Comparison of ENCODE assay signal across 7 cellular contexts in the genomic region with DNA sequence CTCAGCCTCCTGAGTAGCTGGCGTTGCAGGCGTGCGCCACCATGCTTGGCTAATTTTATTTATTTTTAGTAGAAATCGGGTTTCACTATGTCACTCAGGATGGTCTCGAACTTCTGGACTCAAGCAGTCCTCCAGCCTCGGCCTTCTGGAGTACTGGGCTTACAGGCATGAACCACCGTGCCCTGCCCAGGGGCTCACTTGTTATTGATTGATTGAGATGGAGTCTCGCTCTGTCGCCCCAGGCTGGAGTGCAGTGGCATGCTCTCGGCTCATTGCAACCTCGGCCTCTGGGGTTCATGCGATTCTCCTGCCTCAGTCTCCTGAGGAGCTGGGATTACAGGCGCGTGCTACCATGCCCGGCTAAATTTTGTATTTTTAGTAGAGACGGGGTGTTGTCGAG. TPM values are rescaled to one million over a fixed set of nuclear protein-coding genes. Genes with fewer than 3 reads are reported as not detected.
DNase-seq lines count a peak whose midpoint lies in the region; ATAC-seq and TF ChIP-seq lines count a peak whose summit lies in the region.

No MANE protein-coding gene starts in this region.

- peak overlapping the region; percentile 88 for H3K4me2 ChIP-seq in HCT116 (ENCODE audit: low read length)

- H3K27ac Mint-ChIP-seq in WTC11: peak overlapping the region; percentile 45; the same call in 1 of the 2 replicates
- no peak overlapping the region for H3K27ac Mint-ChIP-seq in glutamatergic neuron (ENCODE audit: unreplicated experiment)

- no peaks in the 10 kb centered on the region for H3K9me2 ChIP-seq in HCT116 (ENCODE audit: insufficient read depth)

- H3K4me3 Mint-ChIP-seq in WTC11 (peak overlapping the region; percentile 89), glutamatergic neuron (ENCODE audit: unreplicated experiment) (peak overlapping the region; percentile 89)

- TF ChIP-seq RAD21 in HCT116 (IDR thresholded peaks at IDR 0.05; ENCODE audit: low read depth): no peak

- H3K9ac ChIP-seq in HCT116 (ENCODE audit: low read length): peak overlapping the region; percentile 100

- DNase-seq in HCT116 (ENCODE audit: low read depth, low spot score) (no peak), WTC11 (ENCODE audit: low spot score) (no peak), glutamatergic neuron (no peak), spleen (no peak)
- no peak for DNase-seq in stimulated activated CD4-positive, alpha-beta T cell treated with anti-CD3 and anti-CD28 coated beads, Interleukin-12 subunit alpha, Interleukin-12 subunit beta, amount 100 ng/mL, for 4 hours

- 88 to 93% (median 90%) methylated on average over 17 of the region's 17 CpGs for WGBS in spleen, 5 donors

- H3K36me3 Mint-ChIP-seq in WTC11 (peaks cover 9% of the 10 kb centered on the region), glutamatergic neuron (ENCODE audit: unreplicated experiment) (no peaks in the 10 kb centered on the region)

- intact Hi-C loops in HCT116 (cut with micrococcal nuclease): loop anchor here (5.0 kb wide), 1 partner anchor 91 kb away; a partner anchor contains a TSS
- intact Hi-C loops in spleen (cut with DNase I; ENCODE audit: low total_unique reads): no loop called here

- H3K4me1 ChIP-seq in HCT116 (ENCODE audit: control insufficient read depth in 1 of 2, insufficient read depth in 2 of 2, low read length in 2 of 2) (peaks cover 16 to 23% of the 10 kb centered on the region in 2 experiments), spleen (peaks cover 38 to 86% (median 70%) of the 10 kb centered on the region in 6 donors)

- ATAC-seq in HCT116 (no peak), WTC11 (no peak), HG03354 (IDR thresholded peaks at IDR 0.05; ENCODE audit: poor library complexity, severe bottlenecking, unreplicated experiment) (no peak), GM21576 (IDR thresholded peaks at IDR 0.05; ENCODE audit: unreplicated experiment) (no peak)

- H3K27me3 Mint-ChIP-seq in WTC11 (ENCODE audit: low read depth) (no peaks in the 10 kb centered on the region), glutamatergic neuron (ENCODE audit: unreplicated experiment) (peaks cover 6% of the 10 kb centered on the region)

- CTCF ChIA-PET in HCT116 (lab: Charles Lee) (no interaction called here), WTC11 (lab: Charles Lee) (no interaction called here)

- H3K4me1 Mint-ChIP-seq in WTC11: peaks cover 53% of the 10 kb centered on the region
- peaks cover 7% of the 10 kb centered on the region for H3K4me1 Mint-ChIP-seq in glutamatergic neuron (ENCODE audit: low read depth, unreplicated experiment)

- RAD21 ChIA-PET in HCT116 (lab: Charles Lee; ENCODE audit: low non-redundant PET in 1 of 2, low total read pairs in 2 of 2, uncharacterized antibody in 2 of 2, unreplicated experiment in 2 of 2): no interaction called here

- POLR2A ChIA-PET in HCT116 (lab: Charles Lee): no interaction called here
- POLR2A ChIA-PET in WTC11 (lab: Charles Lee): no interaction called here

- TF ChIP-seq POLR2A in HCT116 (IDR thresholded peaks at IDR 0.05; ENCODE audit: borderline replicate concordance, extremely low read depth, insufficient read depth, insufficient read length) (no peak), spleen (IDR thresholded peaks at IDR 0.05) (no peak)

- H3K4me3 ChIP-seq in HCT116 (replicated peaks in 1 of 2; ENCODE audit: low read depth in 1 of 2, low read length in 2 of 2) (peak overlapping the region; percentile 75 to 99), spleen (peak overlapping the region in 7 of 8 donors; percentile 59 to 98 (median 84))

- peaks cover 17% of the 10 kb centered on the region; the same call in 1 of the 2 replicates for H4K20me1 ChIP-seq in HCT116 (ENCODE audit: insufficient read depth)

- H3K27me3 ChIP-seq in HCT116 (ENCODE audit: insufficient read depth, low read length) (no peaks in the 10 kb centered on the region), spleen (replicated peaks in 1 of 7) (no peaks in the 10 kb centered on the region)

- H3K79me2 ChIP-seq in HCT116 (ENCODE audit: insufficient read depth, low read length): peaks cover 80% of the 10 kb centered on the region

- H3K36me3 ChIP-seq in HCT116 (ENCODE audit: control insufficient read depth in 1 of 2, insufficient read depth in 2 of 2, low read length in 2 of 2) (peaks cover 0 to 3% of the 10 kb centered on the region in 2 experiments; a peak in 1 of 4 replicates), spleen (peaks cover 0 to 6% (median 0%) of the 10 kb centered on the region in 6 donors)

- H3K9me3 Mint-ChIP-seq in WTC11 (no peaks in the 10 kb centered on the region), glutamatergic neuron (ENCODE audit: unreplicated experiment) (peaks cover 6% of the 10 kb centered on the region)

- H2AFZ ChIP-seq in HCT116 (ENCODE audit: low read depth, low read length, poor library complexity, severe bottlenecking): no peak overlapping the region

- BruUV-seq in HCT116 (replicated peaks; lab: Mats Ljungman, UMichigan): no TSS peak

- TF ChIP-seq CTCF in HCT116 (IDR thresholded peaks at IDR 0.05 in 2 of 3, conservative IDR thresholded peaks at IDR 0.05 in 1 of 3; ENCODE audit: borderline replicate concordance in 1 of 3, insufficient read depth in 1 of 3, low read depth in 2 of 3, low read length in 2 of 3) (no peak), WTC11 (IDR thresholded peaks at IDR 0.05) (no peak), glutamatergic neuron (IDR thresholded peaks at IDR 0.05; ENCODE audit: partially characterized antibody, unreplicated experiment) (no peak), spleen (IDR thresholded peaks at IDR 0.05 in 8 of 11, conservative IDR thresholded peaks at IDR 0.05 in 3 of 11) (no peak)

- H3K27ac ChIP-seq in HCT116 (ENCODE audit: low read depth, low read length): no peak overlapping the region; the same call in 1 of the 2 replicates
- H3K27ac ChIP-seq in spleen: peak overlapping the region in 3 of 8 donors; percentile 95 to 97 (median 97)

- H3K9me3 ChIP-seq in HCT116 (ENCODE audit: control insufficient read depth in 1 of 2, insufficient read depth in 1 of 2, low read depth in 1 of 2, low read length in 2 of 2): no peaks in the 10 kb centered on the region
- no peaks in the 10 kb centered on the region for H3K9me3 ChIP-seq in spleen

TF ChIP-seq in HCT116, 20 proteins besides CTCF, POLR2A, EP300 and RAD21 (continues in another document):
- TF ChIP-seq SRF (IDR thresholded peaks at IDR 0.05; ENCODE audit: low read depth) (no peak), ELF1 (IDR thresholded peaks at IDR 0.05; ENCODE audit: borderline replicate concordance, low read depth) (no peak), YY1 (IDR thresholded peaks at IDR 0.05; ENCODE audit: extremely low read depth, insufficient replicate concordance, low read depth, low read length) (no peak), TCF7L2 (IDR thresholded peaks at IDR 0.05; ENCODE audit: borderline replicate concordance, extremely low read depth, insufficient read depth, insufficient read length) (no peak), JUND (IDR thresholded peaks at IDR 0.05) (no peak), SIN3A (IDR thresholded peaks at IDR 0.05; ENCODE audit: low read depth) (no peak)
- TF ChIP-seq, protein P1, sequence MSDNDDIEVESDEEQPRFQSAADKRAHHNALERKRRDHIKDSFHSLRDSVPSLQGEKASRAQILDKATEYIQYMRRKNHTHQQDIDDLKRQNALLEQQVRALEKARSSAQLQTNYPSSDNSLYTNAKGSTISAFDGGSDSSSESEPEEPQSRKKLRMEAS (IDR thresholded peaks at IDR 0.05): no peak

TF ChIP-seq in WTC11, 78 proteins besides CTCF, POLR2A, EP300 and RAD21 (continues in another document):
- TF ChIP-seq TEAD1 (CRISPR knock-in tag; IDR thresholded peaks at IDR 0.05) (no peak), MXD4 (CRISPR knock-in tag; IDR thresholded peaks at IDR 0.05; ENCODE audit: borderline replicate concordance) (no peak), ZNF138 (CRISPR knock-in tag; conservative IDR thresholded peaks at IDR 0.05) (no peak), GTF2I (CRISPR knock-in tag; conservative IDR thresholded peaks at IDR 0.05) (no peak), GRHL2 (CRISPR knock-in tag; IDR thresholded peaks at IDR 0.05; ENCODE audit: insufficient replicate concordance, severe bottlenecking) (no peak), NR1H2 (CRISPR knock-in tag; IDR thresholded peaks at IDR 0.05) (no peak), ELF4 (CRISPR knock-in tag; IDR thresholded peaks at IDR 0.05; ENCODE audit: low read depth) (no peak)
- TF ChIP-seq, protein P2, sequence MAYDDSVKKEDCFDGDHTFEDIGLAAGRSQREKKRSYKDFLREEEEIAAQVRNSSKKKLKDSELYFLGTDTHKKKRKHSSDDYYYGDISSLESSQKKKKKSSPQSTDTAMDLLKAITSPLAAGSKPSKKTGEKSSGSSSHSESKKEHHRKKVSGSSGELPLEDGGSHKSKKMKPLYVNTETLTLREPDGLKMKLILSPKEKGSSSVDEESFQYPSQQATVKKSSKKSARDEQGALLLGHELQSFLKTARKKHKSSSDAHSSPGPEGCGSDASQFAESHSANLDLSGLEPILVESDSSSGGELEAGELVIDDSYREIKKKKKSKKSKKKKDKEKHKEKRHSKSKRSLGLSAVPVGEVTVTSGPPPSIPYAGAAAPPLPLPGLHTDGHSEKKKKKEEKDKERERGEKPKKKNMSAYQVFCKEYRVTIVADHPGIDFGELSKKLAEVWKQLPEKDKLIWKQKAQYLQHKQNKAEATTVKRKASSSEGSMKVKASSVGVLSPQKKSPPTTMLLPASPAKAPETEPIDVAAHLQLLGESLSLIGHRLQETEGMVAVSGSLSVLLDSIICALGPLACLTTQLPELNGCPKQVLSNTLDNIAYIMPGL (CRISPR knock-in tag; IDR thresholded peaks at IDR 0.05): no peak
- TF ChIP-seq, protein P3, sequence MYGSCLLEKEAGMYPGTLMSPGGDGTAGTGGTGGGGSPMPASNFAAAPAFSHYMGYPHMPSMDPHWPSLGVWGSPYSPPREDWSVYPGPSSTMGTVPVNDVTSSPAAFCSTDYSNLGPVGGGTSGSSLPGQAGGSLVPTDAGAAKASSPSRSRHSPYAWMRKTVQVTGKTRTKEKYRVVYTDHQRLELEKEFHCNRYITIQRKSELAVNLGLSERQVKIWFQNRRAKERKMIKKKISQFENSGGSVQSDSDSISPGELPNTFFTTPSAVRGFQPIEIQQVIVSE (CRISPR knock-in tag; IDR thresholded peaks at IDR 0.05; ENCODE audit: borderline replicate concordance): no peak

RNA-seq across cellular contexts. Expression of a gene that starts 1.6 kb away (rescaled TPM):
- total RNA-seq in HCT116 (2021; ENCODE audit: unreplicated experiment) (212 TPM), WTC11 (2021) (316 to 363 TPM (median 335 TPM) in 3 replicates), glutamatergic neuron (ENCODE audit: unreplicated experiment) (96.6 TPM), spleen (10 to 100 TPM; 54.6 to 74.6 (median 62.7) TPM)
- 46.8 and 63.6 TPM in 2 replicates for polyA plus RNA-seq in HCT116 (2012)
- 10 to 100 TPM; 38.0 to 63.7 (median 54.0) TPM for polyA plus RNA-seq in spleen

RNA-seq across cellular contexts. Expression of a gene that starts 27.1 kb away (rescaled TPM):
- total RNA-seq in HCT116 (2021; ENCODE audit: unreplicated experiment) (19.2 TPM), WTC11 (2021) (22.9 to 24.2 TPM (median 24.2 TPM) in 3 replicates), glutamatergic neuron (ENCODE audit: unreplicated experiment) (26.1 TPM), spleen (10 to 100 TPM; 16.2 to 26.1 (median 17.1) TPM)
- polyA plus RNA-seq in HCT116 (2012): 17.8 and 24.9 TPM in 2 replicates
- polyA plus RNA-seq in spleen: 10 to 100 TPM; 28.6 to 34.5 (median 34.2) TPM
